Comparison of ENCODE assay signal across 8 cellular contexts in genomic region chr1:85201340-85202091, GRCh38. TPM values are rescaled to one million over a fixed set of nuclear protein-coding genes. Genes with fewer than 3 reads are reported as not detected.
DNase-seq lines count a peak whose midpoint lies in the region; ATAC-seq and TF ChIP-seq lines count a peak whose summit lies in the region.

No MANE protein-coding gene starts in this region.

- H3K9ac ChIP-seq in HUES6 (ENCODE audit: low read length) (peak overlapping the region; percentile 85), iPS-18a (ENCODE audit: low read length) (peak overlapping the region; percentile 83)

- H3K4me1 ChIP-seq in HUES6 (ENCODE audit: control insufficient read depth, insufficient read depth, low read length): peaks cover 7% of the 10 kb centered on the region
- peaks cover 26% of the 10 kb centered on the region for H3K4me1 ChIP-seq in body of pancreas
- peaks cover 20% of the 10 kb centered on the region for H3K4me1 ChIP-seq in iPS-18a (ENCODE audit: control insufficient read depth, low read depth, low read length)

- H3K9me3 ChIP-seq in HUES6 (ENCODE audit: control insufficient read depth, insufficient read depth, low read depth, low read length): no peaks in the 10 kb centered on the region
- H3K9me3 ChIP-seq in body of pancreas: no peaks in the 10 kb centered on the region
- H3K9me3 ChIP-seq in iPS-18a (ENCODE audit: control insufficient read depth, low read depth, low read length): no peaks in the 10 kb centered on the region

- H3K4me3 ChIP-seq in HUES6 (ENCODE audit: low read depth, low read length): peak overlapping the region; percentile 97
- H3K4me3 ChIP-seq in body of pancreas: peak overlapping the region; percentile 67 to 86
- H3K4me3 ChIP-seq in iPS-18a (ENCODE audit: low read length): peak overlapping the region; percentile 89
- H3K4me3 ChIP-seq in skin epidermis: peak overlapping the region; percentile 51 to 81 (median 63)

- TF ChIP-seq POLR2A in body of pancreas (IDR thresholded peaks at IDR 0.05): peak; percentile 59 to 83 (median 76)

- H3K27me3 ChIP-seq in HUES6 (ENCODE audit: control insufficient read depth, insufficient read depth, low read length) (no peaks in the 10 kb centered on the region; the same call in 1 of the 2 replicates), body of pancreas (no peaks in the 10 kb centered on the region), iPS-18a (ENCODE audit: control insufficient read depth, insufficient read depth, low read length) (peaks cover 15% of the 10 kb centered on the region)

- no peaks in the 10 kb centered on the region for H3K36me3 ChIP-seq in HUES6 (ENCODE audit: control insufficient read depth, insufficient read depth, low read length)
- no peaks in the 10 kb centered on the region for H3K36me3 ChIP-seq in body of pancreas (replicated peaks in 1 of 2; ENCODE audit: insufficient read depth in 1 of 2, low read depth in 2 of 2)
- H3K36me3 ChIP-seq in iPS-18a (ENCODE audit: control insufficient read depth, low read depth, low read length): no peaks in the 10 kb centered on the region

- intact Hi-C loops in body of pancreas (cut with DNase I): no loop called here

- ATAC-seq in GM21526 (IDR thresholded peaks at IDR 0.05; ENCODE audit: low FRiP score, unreplicated experiment) (peak; percentile 65), body of pancreas (peak; percentile 81)

- peak in 3 of 7 experiments; percentile 6 to 18 (median 13) for TF ChIP-seq CTCF in body of pancreas (IDR thresholded peaks at IDR 0.05)

- 1% methylated on average over 45 to 80 of the region's 81 CpGs for WGBS in body of pancreas, 2 donors

- DNase-seq in DMS53 (lab: John Stamatoyannopoulos, UW): peak; percentile 84
- DNase-seq in T1000 (lab: John Stamatoyannopoulos, UW): peak; percentile 36
- peak; percentile 77 to 84 (median 80) for DNase-seq in body of pancreas
- DNase-seq in amniotic stem cell (lab: John Stamatoyannopoulos, UW): no peak

- peak overlapping the region; percentile 94 for H3K27ac ChIP-seq in HUES6 (ENCODE audit: low read depth, low read length)
- H3K27ac ChIP-seq in body of pancreas: peak overlapping the region; percentile 77 to 99 (median 96)
- H3K27ac ChIP-seq in iPS-18a (ENCODE audit: low read length): peak overlapping the region; percentile 67
- H3K27ac ChIP-seq in skin epidermis: peak overlapping the region; percentile 24 to 92 (median 79)

RNA-seq across cellular contexts. Expression of gene SYDE2, which starts 0.7 kb away (rescaled TPM):
- 10 to 100 TPM; 12.2 to 17.5 TPM for total RNA-seq in body of pancreas

RNA-seq across cellular contexts. Expression of gene C1orf52, which starts 57.9 kb away (rescaled TPM):
- total RNA-seq in body of pancreas: 10 to 100 TPM in 1 of 2 donors, 1 to 10 TPM in 1; 6.6 to 20.2 TPM
